ENCODE assay signal across 13 cellular contexts in genomic region chrX:19751068-19751467, GRCh38.
DNase-seq lines count a peak whose midpoint lies in the region; ATAC-seq and TF ChIP-seq lines count a peak whose summit lies in the region.
"Had no signal": no experiment of that assay in that cellular context is flagged by ENCODE, and none has a peak within 500 bp of the region (broad histone marks: within the 10 kb centered on the region; RNA-seq: fewer than 3 reads in every experiment).

No MANE protein-coding gene starts in this region.

- H2BK120ac ChIP-seq in mesendoderm (ENCODE audit: low read depth, low read length) = no peak overlapping the region

- POLR2A ChIA-PET in activated CD4-positive, alpha-beta T cell treated with anti-CD3 and anti-CD28 coated beads for 36 hours (lab: Charles Lee) = interaction anchor here (0.6 to 1.1 kb wide), 3 partner anchors 7 to 753 kb away, joined by 5 to 7 read pairs (median 6); no protein-coding TSS in a partner anchor
- POLR2A ChIA-PET in HEK293 (lab: Yijun Ruan, JAX) = interaction anchor here (0.7 kb wide), 1 partner anchor 90 kb away, joined by 4 read pairs; no protein-coding TSS in a partner anchor

- no peak overlapping the region for H3K4me3 Mint-ChIP-seq in activated CD4-positive, alpha-beta T cell treated with anti-CD3 and anti-CD28 coated beads for 36 hours
- H3K4me3 Mint-ChIP-seq in activated T-helper 2 cell treated with anti-CD3 and anti-CD28 coated beads, Interferon-gamma antibody, Interleukin-2, Interleukin-4, amounts not matched to agents 10 μg/mL and 5 μg/mL and 100 μg/mL, durations not matched to agents 14 hours and 24 hours and 36 hours (ENCODE audit: low read depth) = peak overlapping the region; percentile 17
- H3K4me3 Mint-ChIP-seq in endothelial cell (ENCODE audit: unreplicated experiment) = no peak overlapping the region

- H3K79me2 ChIP-seq in mesendoderm (ENCODE audit: control insufficient read depth, insufficient read depth, low read length) = no peaks in the 10 kb centered on the region

- H3K36me3 ChIP-seq in HEK293 (ENCODE audit: control insufficient read depth in 2 of 2, insufficient read depth in 1 of 2, low read length in 2 of 2) (no peaks in the 10 kb centered on the region), mesendoderm (ENCODE audit: control insufficient read depth, insufficient read depth, low read length) (no peaks in the 10 kb centered on the region)
- H3K36me3 ChIP-seq: pancreas, upper lobe of left lung had no signal

- H3K36me3 Mint-ChIP-seq in activated CD4-positive, alpha-beta T cell treated with anti-CD3 and anti-CD28 coated beads for 36 hours (ENCODE audit: low read depth) = peaks cover 28% of the 10 kb centered on the region
- H3K36me3 Mint-ChIP-seq in activated T-helper 2 cell treated with anti-CD3 and anti-CD28 coated beads, Interferon-gamma antibody, Interleukin-2, Interleukin-4, amounts not matched to agents 10 μg/mL and 5 μg/mL and 100 μg/mL, durations not matched to agents 14 hours and 24 hours and 36 hours (ENCODE audit: low read depth) = peaks cover 36% of the 10 kb centered on the region
- peaks cover 7% of the 10 kb centered on the region for H3K36me3 Mint-ChIP-seq in endothelial cell (ENCODE audit: low read depth, unreplicated experiment)

- H3K4me1 ChIP-seq in HEK293 (ENCODE audit: control insufficient read depth, insufficient read depth, low read length) = no peaks in the 10 kb centered on the region
- no peaks in the 10 kb centered on the region for H3K4me1 ChIP-seq in mesendoderm (ENCODE audit: control insufficient read depth, low read depth, low read length)
- H3K4me1 ChIP-seq: pancreas, upper lobe of left lung had no signal

- H3K27me3 ChIP-seq in mesendoderm (ENCODE audit: insufficient read depth, low read length, poor library complexity) = no peaks in the 10 kb centered on the region
- H3K27me3 ChIP-seq: pancreas, upper lobe of left lung had no signal

- H2AK5ac ChIP-seq in mesendoderm (ENCODE audit: low read length) = no peak overlapping the region

- H3K9me3 Mint-ChIP-seq in activated CD4-positive, alpha-beta T cell treated with anti-CD3 and anti-CD28 coated beads for 36 hours (ENCODE audit: low read depth) = peaks cover 2% of the 10 kb centered on the region
- H3K9me3 Mint-ChIP-seq in activated T-helper 2 cell treated with anti-CD3 and anti-CD28 coated beads, Interferon-gamma antibody, Interleukin-2, Interleukin-4, amounts not matched to agents 10 μg/mL and 5 μg/mL and 100 μg/mL, durations not matched to agents 14 hours and 24 hours and 36 hours = no peaks in the 10 kb centered on the region
- no peaks in the 10 kb centered on the region for H3K9me3 Mint-ChIP-seq in endothelial cell (ENCODE audit: unreplicated experiment)

- no peak for ATAC-seq in activated CD4-positive, alpha-beta T cell treated with anti-CD3 and anti-CD28 coated beads for 36 hours
- ATAC-seq in GM18511 (IDR thresholded peaks at IDR 0.05; ENCODE audit: unreplicated experiment) = no peak
- ATAC-seq: pancreas had no signal

- H3K9ac ChIP-seq in mesendoderm (ENCODE audit: low read length) = no peak overlapping the region

- no peak overlapping the region for H3K18ac ChIP-seq in mesendoderm (ENCODE audit: low read length)

- H2BK15ac ChIP-seq in mesendoderm (replicated peaks; ENCODE audit: low read depth) = no peak overlapping the region

- H3K4me2 ChIP-seq in mesendoderm (ENCODE audit: low read length) = no peak overlapping the region

- intact Hi-C loops in activated CD4-positive, alpha-beta T cell treated with anti-CD3 and anti-CD28 coated beads for 36 hours (cut with DNase I, micrococcal nuclease) = no loop called here
- intact Hi-C loops in activated T-helper 2 cell treated with anti-CD3 and anti-CD28 coated beads, Interferon-gamma antibody, Interleukin-2, Interleukin-4, amounts not matched to agents 10 μg/mL and 5 μg/mL and 100 μg/mL, durations not matched to agents 14 hours and 24 hours and 36 hours (cut with micrococcal nuclease) = no loop called here

- no peak overlapping the region for H3K56ac ChIP-seq in mesendoderm (ENCODE audit: low read length)

- TF ChIP-seq CTCF in HEK293 (tag by site-specific recombination; IDR thresholded peaks at IDR 0.05) (no peak), endothelial cell (IDR thresholded peaks at IDR 0.05; ENCODE audit: unreplicated experiment) (no peak)

- H3K4me3 ChIP-seq in HEK293 (ENCODE audit: low read depth, low read length) (no peak overlapping the region), mesendoderm (ENCODE audit: low read length) (no peak overlapping the region)
- H3K4me3 ChIP-seq: lung, pancreas, upper lobe of left lung had no signal

- H3K27ac Mint-ChIP-seq in activated CD4-positive, alpha-beta T cell treated with anti-CD3 and anti-CD28 coated beads for 36 hours = peak overlapping the region; percentile 95
- H3K27ac Mint-ChIP-seq in activated T-helper 2 cell treated with anti-CD3 and anti-CD28 coated beads, Interferon-gamma antibody, Interleukin-2, Interleukin-4, amounts not matched to agents 10 μg/mL and 5 μg/mL and 100 μg/mL, durations not matched to agents 14 hours and 24 hours and 36 hours = peak overlapping the region; percentile 81
- H3K27ac Mint-ChIP-seq in endothelial cell (ENCODE audit: unreplicated experiment) = no peak overlapping the region

- CTCF ChIA-PET in activated CD4-positive, alpha-beta T cell treated with anti-CD3 and anti-CD28 coated beads for 36 hours (lab: Charles Lee) = interaction anchor here (0.6 to 1.3 kb wide), 4 partner anchors 11 to 74 kb away, joined by 3 to 4 read pairs (median 4); no protein-coding TSS in a partner anchor
- CTCF ChIA-PET in HEK293 (lab: Yijun Ruan, JAX) = interaction anchor here (0.6 to 1.2 kb wide), 3 partner anchors 10 to 235 kb away, joined by 3 to 6 read pairs (median 3); no protein-coding TSS in a partner anchor

- no peak overlapping the region for H2BK5ac ChIP-seq in mesendoderm (ENCODE audit: low read length)

- DNase-seq in activated CD4-positive, alpha-beta T cell treated with anti-CD3 and anti-CD28 coated beads for 36 hours = peak; percentile 34
- no peak for DNase-seq in activated CD4-positive, alpha-beta T cell treated with anti-CD3 and anti-CD28 coated beads for 48 hours
- DNase-seq in activated T-helper 2 cell treated with anti-CD3 and anti-CD28 coated beads, Interferon-gamma antibody, Interleukin-2, Interleukin-4, amounts not matched to agents 10 μg/mL and 5 μg/mL and 100 μg/mL, durations not matched to agents 14 hours and 24 hours and 36 hours (ENCODE audit: low spot score) = no peak
- DNase-seq in mesendoderm = peak; percentile 14
- no peak for DNase-seq in endothelial cell (ENCODE audit: low spot score)
- DNase-seq in COR-L47 (lab: John Stamatoyannopoulos, UW) = no peak
- DNase-seq: DMS53, pancreas, upper lobe of left lung had no signal

- no peak overlapping the region for H3K4ac ChIP-seq in mesendoderm (ENCODE audit: low read depth, low read length)

- peaks cover 85% of the 10 kb centered on the region for H3K4me1 Mint-ChIP-seq in activated CD4-positive, alpha-beta T cell treated with anti-CD3 and anti-CD28 coated beads for 36 hours
- H3K4me1 Mint-ChIP-seq in activated T-helper 2 cell treated with anti-CD3 and anti-CD28 coated beads, Interferon-gamma antibody, Interleukin-2, Interleukin-4, amounts not matched to agents 10 μg/mL and 5 μg/mL and 100 μg/mL, durations not matched to agents 14 hours and 24 hours and 36 hours (ENCODE audit: low read depth) = peaks cover 77% of the 10 kb centered on the region
- peaks cover 5% of the 10 kb centered on the region for H3K4me1 Mint-ChIP-seq in endothelial cell (ENCODE audit: unreplicated experiment)

- H4K8ac ChIP-seq in mesendoderm (ENCODE audit: low read depth, low read length) = no peak overlapping the region

- no CpG with 5 or more reads among the region's 3 CpGs for WGBS in mesendoderm (ENCODE audit: extremely low coverage, insufficient coverage, low lambda C conversion rate)

- no peaks in the 10 kb centered on the region for H3K27me3 Mint-ChIP-seq in activated CD4-positive, alpha-beta T cell treated with anti-CD3 and anti-CD28 coated beads for 36 hours
- H3K27me3 Mint-ChIP-seq in activated T-helper 2 cell treated with anti-CD3 and anti-CD28 coated beads, Interferon-gamma antibody, Interleukin-2, Interleukin-4, amounts not matched to agents 10 μg/mL and 5 μg/mL and 100 μg/mL, durations not matched to agents 14 hours and 24 hours and 36 hours (ENCODE audit: low read depth) = no peaks in the 10 kb centered on the region
- peaks cover 1% of the 10 kb centered on the region for H3K27me3 Mint-ChIP-seq in endothelial cell (ENCODE audit: unreplicated experiment)

- no peaks in the 10 kb centered on the region for H3K79me1 ChIP-seq in mesendoderm (ENCODE audit: low read length)

- H3K27ac ChIP-seq in HEK293 (ENCODE audit: extremely low read depth, low read depth, low read length) (no peak overlapping the region), mesendoderm (ENCODE audit: low read depth, low read length) (no peak overlapping the region)
- H3K27ac ChIP-seq: HL-60, pancreas, upper lobe of left lung had no signal

- no peaks in the 10 kb centered on the region for H3K9me3 ChIP-seq in HEK293 (ENCODE audit: control insufficient read depth, insufficient read depth, low read depth, low read length)
- H3K9me3 ChIP-seq: pancreas had no signal

- H3K23ac ChIP-seq in mesendoderm (ENCODE audit: low read length) = no peak overlapping the region

- H4K5ac ChIP-seq in mesendoderm (ENCODE audit: low read length) = no peak overlapping the region

TF ChIP-seq in HEK293, 187 proteins besides CTCF, POLR2A, EP300 and RAD21 (continues in another document):
- TF ChIP-seq BCL6B (tag by site-specific recombination; IDR thresholded peaks at IDR 0.05) (no peak), ZFHX2 (tag by site-specific recombination; conservative IDR thresholded peaks at IDR 0.05) (no peak)

Comparison
In these comparisons a context has a peak if more than half of its experiments do, and no peak if none do; other contexts are left out.
1. DNase-seq: peak in activated CD4-positive, alpha-beta T cell treated with anti-CD3 and anti-CD28 coated beads for 36 hours (single experiment) and mesendoderm (single experiment); none in activated CD4-positive, alpha-beta T cell treated with anti-CD3 and anti-CD28 coated beads for 48 hours (single experiment), activated T-helper 2 cell treated with anti-CD3 and anti-CD28 coated beads, Interferon-gamma antibody, Interleukin-2, Interleukin-4, amounts not matched to agents 10 μg/mL and 5 μg/mL and 100 μg/mL, durations not matched to agents 14 hours and 24 hours and 36 hours (single experiment), endothelial cell (single experiment) and COR-L47 (single experiment).